Comparison of ENCODE assay signal across 1 cellular context in genomic region chr6:71544028-71544427, GRCh38.
TF ChIP-seq lines count a peak whose summit lies in the region.

No MANE protein-coding gene starts in this region.

TF ChIP-seq in HepG2, 621 proteins besides CTCF, POLR2A, EP300 and RAD21 (continued from another document):
- TF ChIP-seq HMGXB3 (CRISPR knock-in tag; IDR thresholded peaks at IDR 0.05; ENCODE audit: borderline replicate concordance) = no peak
- no peak for TF ChIP-seq RNF2 (conservative IDR thresholded peaks at IDR 0.05; ENCODE audit: low read depth)
- no peak for TF ChIP-seq NCOR1 (IDR thresholded peaks at IDR 0.05; ENCODE audit: borderline replicate concordance, low read length)
- TF ChIP-seq NR2F6 (IDR thresholded peaks at IDR 0.05) = no peak
- no peak for TF ChIP-seq NR2F6 (CRISPR knock-in tag; IDR thresholded peaks at IDR 0.05)
- TF ChIP-seq RXRA (CRISPR knock-in tag; IDR thresholded peaks at IDR 0.05) = no peak
- no peak for TF ChIP-seq ZNF577 (CRISPR knock-in tag; IDR thresholded peaks at IDR 0.05; ENCODE audit: borderline replicate concordance, low read depth)
- TF ChIP-seq KMT2A (CRISPR knock-in tag; IDR thresholded peaks at IDR 0.05) = no peak
- no peak for TF ChIP-seq ZNF737 (CRISPR knock-in tag; IDR thresholded peaks at IDR 0.05; ENCODE audit: borderline replicate concordance)
- no peak for TF ChIP-seq SNAPC5 (CRISPR knock-in tag; IDR thresholded peaks at IDR 0.05; ENCODE audit: borderline replicate concordance)
- no peak for TF ChIP-seq ZFP36L1 (CRISPR knock-in tag; IDR thresholded peaks at IDR 0.05)
- TF ChIP-seq CSRNP1 (CRISPR knock-in tag; IDR thresholded peaks at IDR 0.05) = no peak
- TF ChIP-seq, protein P1, sequence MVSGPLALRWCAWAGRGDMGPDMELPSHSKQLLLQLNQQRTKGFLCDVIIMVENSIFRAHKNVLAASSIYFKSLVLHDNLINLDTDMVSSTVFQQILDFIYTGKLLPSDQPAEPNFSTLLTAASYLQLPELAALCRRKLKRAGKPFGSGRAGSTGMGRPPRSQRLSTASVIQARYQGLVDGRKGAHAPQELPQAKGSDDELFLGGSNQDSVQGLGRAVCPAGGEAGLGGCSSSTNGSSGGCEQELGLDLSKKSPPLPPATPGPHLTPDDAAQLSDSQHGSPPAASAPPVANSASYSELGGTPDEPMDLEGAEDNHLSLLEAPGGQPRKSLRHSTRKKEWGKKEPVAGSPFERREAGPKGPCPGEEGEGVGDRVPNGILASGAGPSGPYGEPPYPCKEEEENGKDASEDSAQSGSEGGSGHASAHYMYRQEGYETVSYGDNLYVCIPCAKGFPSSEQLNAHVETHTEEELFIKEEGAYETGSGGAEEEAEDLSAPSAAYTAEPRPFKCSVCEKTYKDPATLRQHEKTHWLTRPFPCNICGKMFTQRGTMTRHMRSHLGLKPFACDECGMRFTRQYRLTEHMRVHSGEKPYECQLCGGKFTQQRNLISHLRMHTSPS (CRISPR knock-in tag; IDR thresholded peaks at IDR 0.05; ENCODE audit: low read depth) = no peak
- no peak for TF ChIP-seq SMAD9 (CRISPR knock-in tag; IDR thresholded peaks at IDR 0.05)
- no peak for TF ChIP-seq NCOA1 (CRISPR knock-in tag; IDR thresholded peaks at IDR 0.05)
- no peak for TF ChIP-seq ZFP62 (CRISPR knock-in tag; IDR thresholded peaks at IDR 0.05)
